ENCODE assay signal across 15 cellular contexts in genomic region chr16:73289232-73289631, GRCh38.
DNase-seq lines count a peak whose midpoint lies in the region; ATAC-seq, FAIRE-seq and TF ChIP-seq lines count a peak whose summit lies in the region.
"Had no signal": no experiment of that assay in that cellular context is flagged by ENCODE, and none has a peak within 500 bp of the region (broad histone marks: within the 10 kb centered on the region; RNA-seq: fewer than 3 reads in every experiment).

No MANE protein-coding gene starts in this region.

- no peaks in the 10 kb centered on the region; the same call in 2 of the 3 replicates for H3K9me3 ChIP-seq in GM12878 (replicated peaks; ENCODE audit: control insufficient read depth, insufficient read depth, low read length)

- RAD21 ChIA-PET in GM12878 (lab: Charles Lee; ENCODE audit: unreplicated experiment) = interaction anchor here (0.8 to 1.8 kb wide), 7 partner anchors 8 to 253 kb away, joined by 3 to 6 read pairs (median 3); no protein-coding TSS in a partner anchor

- CTCF ChIA-PET in GM12878 (lab: Yijun Ruan, JAX) = interaction anchor here (1.0 kb wide), 1 partner anchor 20 kb away, joined by 3 read pairs; no protein-coding TSS in a partner anchor

- intact Hi-C loops in GM12878 (cut with micrococcal nuclease; ENCODE audit: unreplicated experiment) = loop anchor here (1.0 to 10.0 kb wide), 2 partner anchors 26 to 254 kb away; no protein-coding TSS in a partner anchor

- POLR2A ChIA-PET in GM12878 (lab: Charles Lee) = interaction anchor here (0.6 to 1.1 kb wide), 2 partner anchors 28 to 253 kb away, joined by 3 to 4 read pairs; no protein-coding TSS in a partner anchor

- peak overlapping the region; percentile 57 for H3K4me2 ChIP-seq in GM12878 (ENCODE audit: control insufficient read depth, insufficient read depth)

- DNase-seq in GM12878 (ENCODE audit: low read depth, low spot score) (peak; percentile 86), NCI-H146 (lab: John Stamatoyannopoulos, UW) (no peak), C1 segment of cervical spinal cord (lab: John Stamatoyannopoulos, UW) (no peak), T-helper 1 cell (no peak)
- DNase-seq in activated CD8-positive, alpha-beta memory T cell treated with anti-CD3 and anti-CD28 coated beads for 24 hours = no peak
- DNase-seq: activated naive CD8-positive, alpha-beta T cell treated with anti-CD3 and anti-CD28 coated beads, Interleukin-2, amount 10 ng/mL, durations not matched to agents 7 days and 5 days; CD4-positive, alpha-beta memory T cell; hypothalamus; KG1; mesenchymal stem cell; NCI-H2227 treated with DMSO at 0.1 percent for 48 hours had no signal

- 0% methylated on average over 4 of the region's 4 CpGs for WGBS in GM12878 (ENCODE audit: insufficient coverage, insufficient replicate concordance, low lambda C conversion rate, missing lambda C conversion rate)

- peaks cover 18% of the 10 kb centered on the region for H3K4me1 ChIP-seq in GM12878 (ENCODE audit: control insufficient read depth, insufficient read depth, low read length)

- no peaks in the 10 kb centered on the region for H3K36me3 ChIP-seq in GM12878 (ENCODE audit: control insufficient read depth in 2 of 2, insufficient read depth in 2 of 2, low read length in 1 of 2)

- peak; percentile 40; the same call in 1 of the 2 replicates for TF ChIP-seq RAD21 in GM12878 (IDR thresholded peaks at IDR 0.05; ENCODE audit: insufficient read depth, low read depth, low read length)

- in situ Hi-C loops in GM12878 (cut with MboI) = no loop called here

- no peaks in the 10 kb centered on the region for H3K79me2 ChIP-seq in GM12878 (ENCODE audit: control insufficient read depth, insufficient read depth, low read length)

- no peaks in the 10 kb centered on the region for H4K20me1 ChIP-seq in GM12878 (ENCODE audit: control insufficient read depth, insufficient read depth)

- ATAC-seq in GM18870 (IDR thresholded peaks at IDR 0.05; ENCODE audit: unreplicated experiment) (peak; percentile 95), GM21515 (IDR thresholded peaks at IDR 0.05; ENCODE audit: unreplicated experiment) (peak; percentile 84), HG03060 (IDR thresholded peaks at IDR 0.05; ENCODE audit: low read depth, unreplicated experiment) (peak; percentile 71), GM12878 (peak; percentile 91)

- H2AFZ ChIP-seq in GM12878 (ENCODE audit: control insufficient read depth, low read depth, low read length) = no peak overlapping the region; the same call in 1 of the 2 replicates

- peak overlapping the region; percentile 76 for H3K27ac ChIP-seq in GM12878 (ENCODE audit: control insufficient read depth, insufficient read depth)
- H3K27ac ChIP-seq: SK-N-MC had no signal

- no peak overlapping the region; the same call in 1 of the 2 replicates for H3K4me3 ChIP-seq in GM12878
- H3K4me3 ChIP-seq: SK-N-MC had no signal

- peak; percentile 85 for FAIRE-seq in GM12878 (lab: Jason Lieb, UNC)

- no peak overlapping the region for H3K9ac ChIP-seq in GM12878 (ENCODE audit: control insufficient read depth, insufficient read depth, low read length)

- TF ChIP-seq POLR2A in GM12878 (IDR thresholded peaks at IDR 0.05; ENCODE audit: low read depth, low read length) = peak; percentile 53; the same call in 1 of the 2 replicates

- H3K27me3 ChIP-seq in GM12878 (replicated peaks in 1 of 2; ENCODE audit: control insufficient read depth in 2 of 2, insufficient read depth in 2 of 2, low read length in 1 of 2) = no peaks in the 10 kb centered on the region

- SMC1A ChIA-PET in GM12878 (lab: Charles Lee; ENCODE audit: uncharacterized antibody, unreplicated experiment) = interaction anchor here (0.8 to 2.0 kb wide), 7 partner anchors 9 to 235 kb away, joined by 3 to 7 read pairs (median 3); no protein-coding TSS in a partner anchor

- TF ChIP-seq EP300 in GM12878 (IDR thresholded peaks at IDR 0.05; ENCODE audit: borderline replicate concordance in 1 of 2, control insufficient read depth in 1 of 2, low read depth in 2 of 2, low read length in 2 of 2) = peak; percentile 99

- no TSS peak for BruUV-seq in GM12878 (replicated peaks; lab: Mats Ljungman, UMichigan)

- TF ChIP-seq CTCF in GM12878 (IDR thresholded peaks at IDR 0.05 in 2 of 3, conservative IDR thresholded peaks at IDR 0.05 in 1 of 3; ENCODE audit: control insufficient read depth in 2 of 3, extremely low read depth in 1 of 3, insufficient read depth in 1 of 3, low read depth in 3 of 3, low read length in 3 of 3) = no peak

TF ChIP-seq in GM12878, 131 proteins besides CTCF, POLR2A, EP300 and RAD21 (continues in another document):
- TF ChIP-seq MTA3 (IDR thresholded peaks at IDR 0.05; ENCODE audit: borderline replicate concordance, low read length) = peak; percentile 98
- TF ChIP-seq REST (IDR thresholded peaks at IDR 0.05; ENCODE audit: low read depth, low read length) = peak; percentile 48; the same call in 1 of the 2 replicates
- peak; percentile 38 for TF ChIP-seq KLF5 (IDR thresholded peaks at IDR 0.05; ENCODE audit: partially characterized antibody)
- no peak for TF ChIP-seq ZZZ3 (IDR thresholded peaks at IDR 0.05; ENCODE audit: control insufficient read depth, insufficient read length, low read depth)
- TF ChIP-seq ZNF207 (IDR thresholded peaks at IDR 0.05; ENCODE audit: borderline replicate concordance) = no peak
- TF ChIP-seq CHD2 (IDR thresholded peaks at IDR 0.05; ENCODE audit: borderline replicate concordance, low read depth, low read length) = peak; percentile 86
- TF ChIP-seq RCOR1 (conservative IDR thresholded peaks at IDR 0.05; ENCODE audit: low read depth, low read length) = 0 out of 2 replicates have a peak, but pooled peaks have one; percentile 71
- no peak for TF ChIP-seq SUPT20H (IDR thresholded peaks at IDR 0.05; ENCODE audit: borderline replicate concordance, control insufficient read depth, low read depth, low read length)
- TF ChIP-seq KDM1A (IDR thresholded peaks at IDR 0.05; ENCODE audit: borderline replicate concordance) = no peak
- peak; percentile 96 for TF ChIP-seq PML (IDR thresholded peaks at IDR 0.05; ENCODE audit: low read length)
- TF ChIP-seq, protein P1, sequence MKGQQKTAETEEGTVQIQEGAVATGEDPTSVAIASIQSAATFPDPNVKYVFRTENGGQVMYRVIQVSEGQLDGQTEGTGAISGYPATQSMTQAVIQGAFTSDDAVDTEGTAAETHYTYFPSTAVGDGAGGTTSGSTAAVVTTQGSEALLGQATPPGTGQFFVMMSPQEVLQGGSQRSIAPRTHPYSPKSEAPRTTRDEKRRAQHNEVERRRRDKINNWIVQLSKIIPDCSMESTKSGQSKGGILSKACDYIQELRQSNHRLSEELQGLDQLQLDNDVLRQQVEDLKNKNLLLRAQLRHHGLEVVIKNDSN (IDR thresholded peaks at IDR 0.05; ENCODE audit: borderline replicate concordance, extremely low read length, insufficient read depth, low read depth, low read length) = no peak
- TF ChIP-seq EED (IDR thresholded peaks at IDR 0.05; ENCODE audit: low read depth) = peak; percentile 99
- peak; percentile 90 for TF ChIP-seq JUND (IDR thresholded peaks at IDR 0.05; ENCODE audit: low read depth, low read length)
- TF ChIP-seq, protein P2, sequence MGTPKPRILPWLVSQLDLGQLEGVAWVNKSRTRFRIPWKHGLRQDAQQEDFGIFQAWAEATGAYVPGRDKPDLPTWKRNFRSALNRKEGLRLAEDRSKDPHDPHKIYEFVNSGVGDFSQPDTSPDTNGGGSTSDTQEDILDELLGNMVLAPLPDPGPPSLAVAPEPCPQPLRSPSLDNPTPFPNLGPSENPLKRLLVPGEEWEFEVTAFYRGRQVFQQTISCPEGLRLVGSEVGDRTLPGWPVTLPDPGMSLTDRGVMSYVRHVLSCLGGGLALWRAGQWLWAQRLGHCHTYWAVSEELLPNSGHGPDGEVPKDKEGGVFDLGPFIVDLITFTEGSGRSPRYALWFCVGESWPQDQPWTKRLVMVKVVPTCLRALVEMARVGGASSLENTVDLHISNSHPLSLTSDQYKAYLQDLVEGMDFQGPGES (IDR thresholded peaks at IDR 0.05) = no peak
- TF ChIP-seq POLR2AphosphoS2 (IDR thresholded peaks at IDR 0.05; ENCODE audit: low read depth, low read length) = no peak
- TF ChIP-seq BCL3 (IDR thresholded peaks at IDR 0.05; ENCODE audit: borderline replicate concordance, insufficient read depth, low read depth, low read length, poor library complexity, severe bottlenecking) = peak; percentile 100
- TF ChIP-seq RB1 (IDR thresholded peaks at IDR 0.05; ENCODE audit: borderline replicate concordance) = no peak
